In genomic region chr7:31663072-31663471, GRCh38 we compare ENCODE assay signal across 1 cellular context.
TF ChIP-seq lines count a peak whose summit lies in the region.

No MANE protein-coding gene starts in this region.

TF ChIP-seq in A549, 52 proteins besides CTCF, POLR2A, EP300 and RAD21 (continued from another document):
- TF ChIP-seq BCL3 (IDR thresholded peaks at IDR 0.05): no peak
- TF ChIP-seq HDAC2 (IDR thresholded peaks at IDR 0.05): no peak
- no peak for TF ChIP-seq SREBF2 (IDR thresholded peaks at IDR 0.05)
- TF ChIP-seq MAZ (IDR thresholded peaks at IDR 0.05; ENCODE audit: borderline replicate concordance, low read depth, low read length): no peak
- no peak for TF ChIP-seq KDM1A (IDR thresholded peaks at IDR 0.05; ENCODE audit: low read depth)
- no peak for TF ChIP-seq MAX (IDR thresholded peaks at IDR 0.05)
- no peak for TF ChIP-seq PBX3 (IDR thresholded peaks at IDR 0.05)
- no peak for TF ChIP-seq RFX5 (IDR thresholded peaks at IDR 0.05)
- no peak for TF ChIP-seq MAFK (IDR thresholded peaks at IDR 0.05; ENCODE audit: partially characterized antibody)
